ENCODE assay signal across 2 cellular contexts in genomic region chr11:62534779-62535545, GRCh38.
TF ChIP-seq lines count a peak whose summit lies in the region.

No MANE protein-coding gene starts in this region.

TF ChIP-seq in WTC11, 78 proteins besides CTCF, POLR2A, EP300 and RAD21:
- no peak for TF ChIP-seq ZNF396 (CRISPR knock-in tag; IDR thresholded peaks at IDR 0.05; ENCODE audit: borderline replicate concordance)
- no peak for TF ChIP-seq PRDM15 (CRISPR knock-in tag; IDR thresholded peaks at IDR 0.05)
- TF ChIP-seq E2F5 (CRISPR knock-in tag; IDR thresholded peaks at IDR 0.05): no peak
- no peak for TF ChIP-seq CBFB (CRISPR knock-in tag; IDR thresholded peaks at IDR 0.05; ENCODE audit: low read depth)
- no peak for TF ChIP-seq ATF6 (CRISPR knock-in tag; IDR thresholded peaks at IDR 0.05)
- TF ChIP-seq AFF4 (CRISPR knock-in tag; IDR thresholded peaks at IDR 0.05; ENCODE audit: borderline replicate concordance): no peak
TF ChIP-seq in WTC11: peak in this region for 0.

TF ChIP-seq in HepG2, 621 proteins besides CTCF, POLR2A, EP300 and RAD21:
- peak; percentile 54 for TF ChIP-seq AGO2 (optimal IDR thresholded peaks at IDR 0.05; ENCODE audit: low read depth, low read length)
- 0 out of 2 replicates have a peak, but pooled peaks have one; percentile 60 for TF ChIP-seq BRD4 (CRISPR knock-in tag; IDR thresholded peaks at IDR 0.05)
- TF ChIP-seq RBFOX2 (IDR thresholded peaks at IDR 0.05; ENCODE audit: low read depth, low read length): no peak
- TF ChIP-seq DNMT1 (CRISPR knock-in tag; IDR thresholded peaks at IDR 0.05): no peak
- peak; percentile 86 for TF ChIP-seq ZNF629 (CRISPR knock-in tag; conservative IDR thresholded peaks at IDR 0.05)
